ENCODE assay signal across 17 cellular contexts in genomic region chr1:103900005-103900404, GRCh38.
DNase-seq lines count a peak whose midpoint lies in the region; ATAC-seq and TF ChIP-seq lines count a peak whose summit lies in the region.
"Had no signal": no experiment of that assay in that cellular context is flagged by ENCODE, and none has a peak within 500 bp of the region (broad histone marks: within the 10 kb centered on the region; RNA-seq: fewer than 3 reads in every experiment).

No MANE protein-coding gene starts in this region.

- H3K4me3 ChIP-seq in psoas muscle (no peak overlapping the region), right lobe of liver (no peak overlapping the region)
- H3K4me3 ChIP-seq: A549 had no signal

- no peak for TF ChIP-seq POLR2A in right lobe of liver (IDR thresholded peaks at IDR 0.05)

- no peak for TF ChIP-seq CTCF in psoas muscle (IDR thresholded peaks at IDR 0.05)
- no peak for TF ChIP-seq CTCF in right lobe of liver (IDR thresholded peaks at IDR 0.05)

- H3K9me3 ChIP-seq in psoas muscle (no peaks in the 10 kb centered on the region), right lobe of liver (no peaks in the 10 kb centered on the region)
- H3K9me3 ChIP-seq: A549 had no signal

- intact Hi-C loops in psoas muscle (cut with DNase I), result no loop called here
- intact Hi-C loops in right lobe of liver (cut with DNase I), result no loop called here

- H3K27me3 ChIP-seq in psoas muscle (ENCODE audit: insufficient read depth in 3 of 3, low read length in 2 of 3), result no peaks in the 10 kb centered on the region
- no peaks in the 10 kb centered on the region for H3K27me3 ChIP-seq in right lobe of liver

- 77 to 89% (median 85%) methylated on average over 3 of the region's 3 CpGs for whole genome bisulfite sequencing in psoas muscle, 3 donors
- WGBS in right lobe of liver (ENCODE audit: insufficient coverage, low coverage, low lambda C conversion rate, missing lambda C conversion rate), result 60% methylated on average over 1 of the region's 3 CpGs

- H3K36me3 ChIP-seq in psoas muscle (ENCODE audit: insufficient read depth in 1 of 2, low read depth in 1 of 2) (no peaks in the 10 kb centered on the region), right lobe of liver (no peaks in the 10 kb centered on the region)

- DNase-seq in COLO668 (lab: John Stamatoyannopoulos, UW; ENCODE audit: unreplicated experiment) (peak; percentile 67), HS-5 (ENCODE audit: low read depth) (peak; percentile 10), RKO (ENCODE audit: low spot score) (peak; percentile 4), psoas muscle (no peak), NCI-H2196 (lab: John Stamatoyannopoulos, UW; ENCODE audit: unreplicated experiment) (no peak), GOT3 (lab: John Stamatoyannopoulos, UW) (no peak), right lobe of liver (no peak)
- DNase-seq: CD4-positive, alpha-beta T cell; H7; HFFc6; Karpas-422; MM.1S; NCI-H1105; NCI-H2081 treated with DMSO at 0.1 percent for 48 hours; NK-92 treated with Interleukin-12 subunit alpha and Interleukin-12 subunit beta, amount 100 ng/mL, for 24 hours had no signal

- H3K27ac ChIP-seq in psoas muscle (peak overlapping the region; percentile 63), right lobe of liver (no peak overlapping the region)
- H3K27ac ChIP-seq: A549, HL-60 had no signal

- H3K4me1 ChIP-seq in psoas muscle (peaks cover 8% of the 10 kb centered on the region), right lobe of liver (no peaks in the 10 kb centered on the region)
- H3K4me1 ChIP-seq: A549 had no signal

- ATAC-seq in psoas muscle (peak in 3 of 4 donors; percentile 73 to 85 (median 80)), right lobe of liver (no peak)
- ATAC-seq: A549 had no signal

Comparison
In these comparisons a context has a peak if more than half of its experiments do, and no peak if none do; other contexts are left out.
1. DNase-seq: peak in COLO668 (single experiment), HS-5 (single experiment) and RKO (single experiment); none in psoas muscle (0 of 2), NCI-H2196 (single experiment), GOT3 (single experiment) and right lobe of liver (0 of 3).
2. ATAC-seq: peak in psoas muscle (3 of 4); none in right lobe of liver (0 of 4).